ENCODE assay signal across 2 cellular contexts in the genomic region with DNA sequence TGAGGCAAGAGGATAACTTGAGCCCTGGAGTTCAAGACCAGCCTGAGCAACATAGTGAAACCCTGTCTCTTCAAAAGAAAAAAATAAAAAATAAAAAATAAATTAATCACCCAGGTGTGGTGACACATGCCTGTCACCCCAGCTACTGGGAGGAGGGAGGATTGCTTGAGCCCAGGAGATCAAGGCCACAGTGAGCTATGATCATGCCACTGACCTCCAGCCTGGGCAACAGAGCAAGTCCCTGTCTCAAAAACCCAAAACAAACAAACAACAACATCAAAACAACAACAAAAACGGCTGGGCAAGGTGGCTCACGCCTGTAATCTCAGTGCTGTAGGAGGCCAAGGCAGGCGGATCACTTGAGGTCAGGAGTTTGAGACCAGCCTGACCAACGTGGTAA.
A peak's percentile ranks its signal among the peaks of the same experiment; 100 is the strongest.
TF ChIP-seq lines count a peak whose summit lies in the region.

No MANE protein-coding gene starts in this region.

TF ChIP-seq in GM12878, 131 proteins besides CTCF, POLR2A, EP300 and RAD21:
- TF ChIP-seq, protein P1, sequence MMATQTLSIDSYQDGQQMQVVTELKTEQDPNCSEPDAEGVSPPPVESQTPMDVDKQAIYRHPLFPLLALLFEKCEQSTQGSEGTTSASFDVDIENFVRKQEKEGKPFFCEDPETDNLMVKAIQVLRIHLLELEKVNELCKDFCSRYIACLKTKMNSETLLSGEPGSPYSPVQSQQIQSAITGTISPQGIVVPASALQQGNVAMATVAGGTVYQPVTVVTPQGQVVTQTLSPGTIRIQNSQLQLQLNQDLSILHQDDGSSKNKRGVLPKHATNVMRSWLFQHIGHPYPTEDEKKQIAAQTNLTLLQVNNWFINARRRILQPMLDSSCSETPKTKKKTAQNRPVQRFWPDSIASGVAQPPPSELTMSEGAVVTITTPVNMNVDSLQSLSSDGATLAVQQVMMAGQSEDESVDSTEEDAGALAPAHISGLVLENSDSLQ (IDR thresholded peaks at IDR 0.05): peak; percentile 81
- TF ChIP-seq CEBPZ (IDR thresholded peaks at IDR 0.05; ENCODE audit: low read depth, low read length): no peak
- no peak for TF ChIP-seq SKIL (IDR thresholded peaks at IDR 0.05; ENCODE audit: low read depth, poor library complexity, severe bottlenecking)
- no peak for TF ChIP-seq PML (IDR thresholded peaks at IDR 0.05; ENCODE audit: low read length)
- no peak for TF ChIP-seq MYC (IDR thresholded peaks at IDR 0.05; ENCODE audit: insufficient read depth, insufficient read length, insufficient replicate concordance, low read length, severe bottlenecking)
- TF ChIP-seq ZZZ3 (IDR thresholded peaks at IDR 0.05; ENCODE audit: control insufficient read depth, insufficient read length, low read depth): no peak
- no peak for TF ChIP-seq GABPA (IDR thresholded peaks at IDR 0.05; ENCODE audit: low read depth)
- no peak for TF ChIP-seq SMAD1 (IDR thresholded peaks at IDR 0.05; ENCODE audit: low read depth, partially characterized antibody)
- no peak for TF ChIP-seq EZH2 (IDR thresholded peaks at IDR 0.05; ENCODE audit: borderline replicate concordance, control insufficient read depth, low read depth, low read length)
- TF ChIP-seq YBX1 (IDR thresholded peaks at IDR 0.05): no peak
- no peak for TF ChIP-seq DPF2 (IDR thresholded peaks at IDR 0.05)
- TF ChIP-seq PBX3 (IDR thresholded peaks at IDR 0.05; ENCODE audit: insufficient replicate concordance, low read depth, low read length): peak; percentile 52

TF ChIP-seq in H1, 55 proteins besides CTCF, POLR2A, EP300 and RAD21:
- TF ChIP-seq BRCA1 (IDR thresholded peaks at IDR 0.05; ENCODE audit: low read depth, low read length): no peak
- no peak for TF ChIP-seq SIX5 (IDR thresholded peaks at IDR 0.05; ENCODE audit: low read depth, low read length)
- TF ChIP-seq, protein P2, sequence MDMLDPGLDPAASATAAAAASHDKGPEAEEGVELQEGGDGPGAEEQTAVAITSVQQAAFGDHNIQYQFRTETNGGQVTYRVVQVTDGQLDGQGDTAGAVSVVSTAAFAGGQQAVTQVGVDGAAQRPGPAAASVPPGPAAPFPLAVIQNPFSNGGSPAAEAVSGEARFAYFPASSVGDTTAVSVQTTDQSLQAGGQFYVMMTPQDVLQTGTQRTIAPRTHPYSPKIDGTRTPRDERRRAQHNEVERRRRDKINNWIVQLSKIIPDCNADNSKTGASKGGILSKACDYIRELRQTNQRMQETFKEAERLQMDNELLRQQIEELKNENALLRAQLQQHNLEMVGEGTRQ (IDR thresholded peaks at IDR 0.05; ENCODE audit: low read length): no peak
- TF ChIP-seq SP1 (IDR thresholded peaks at IDR 0.05; ENCODE audit: low read depth, low read length): no peak
- no peak for TF ChIP-seq RNF2 (IDR thresholded peaks at IDR 0.05; ENCODE audit: borderline replicate concordance, low read depth, low read length, missing control alignments, poor library complexity, severe bottlenecking)
- TF ChIP-seq POU5F1 (IDR thresholded peaks at IDR 0.05; ENCODE audit: low read depth, low read length): no peak
- no peak for TF ChIP-seq CHD1 (IDR thresholded peaks at IDR 0.05; ENCODE audit: low read depth, low read length)
- no peak for TF ChIP-seq ASH2L (IDR thresholded peaks at IDR 0.05; ENCODE audit: low read length)
- TF ChIP-seq CBX8 (IDR thresholded peaks at IDR 0.05; ENCODE audit: borderline replicate concordance, low read depth, low read length): no peak
- TF ChIP-seq EZH2 (IDR thresholded peaks at IDR 0.05; ENCODE audit: low read depth, low read length, severe bottlenecking): no peak
- TF ChIP-seq SIRT6 (IDR thresholded peaks at IDR 0.05; ENCODE audit: low read length): no peak
- TF ChIP-seq GTF2F1 (IDR thresholded peaks at IDR 0.05; ENCODE audit: borderline replicate concordance, low read depth, low read length): no peak
- no peak for TF ChIP-seq CHD2 (IDR thresholded peaks at IDR 0.05; ENCODE audit: low read length)
- TF ChIP-seq POLR2AphosphoS5 (IDR thresholded peaks at IDR 0.05; ENCODE audit: low read depth, low read length): no peak
- no peak for TF ChIP-seq PHF8 (conservative IDR thresholded peaks at IDR 0.05; ENCODE audit: low read depth, low read length)
TF ChIP-seq in H1: peak in this region for 0.
